22 cellular contexts compared by ENCODE assay signal in the genomic region with DNA sequence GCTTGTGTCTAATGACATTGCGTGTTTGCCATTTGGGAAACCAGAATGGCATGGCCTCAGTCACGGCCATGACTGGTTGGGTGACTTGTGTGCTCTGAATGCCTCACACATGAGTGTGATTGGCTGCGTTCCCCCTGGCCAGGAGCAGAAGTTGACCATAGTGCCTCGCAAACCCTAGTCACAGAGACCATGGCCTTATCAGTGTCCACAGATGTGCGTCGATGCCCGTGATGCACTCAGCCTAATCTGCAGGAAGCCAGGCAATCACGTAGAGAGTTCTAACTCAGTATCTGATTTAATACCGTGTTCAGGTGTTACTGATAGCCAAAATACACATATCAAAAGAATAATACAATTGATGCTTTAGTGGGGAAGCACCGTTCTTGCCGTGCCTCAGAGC.
A peak's percentile ranks its signal among the peaks of the same experiment; 100 is the strongest.
DNase-seq lines count a peak whose midpoint lies in the region; ATAC-seq, FAIRE-seq and TF ChIP-seq lines count a peak whose summit lies in the region.
"Had no signal": no experiment of that assay in that cellular context is flagged by ENCODE, and none has a peak within 500 bp of the region (broad histone marks: within the 10 kb centered on the region; RNA-seq: fewer than 3 reads in every experiment).

No MANE protein-coding gene starts in this region.

- H2AFZ ChIP-seq in K562 (ENCODE audit: low read depth, low read length): no peak overlapping the region
- no peak overlapping the region for H2AFZ ChIP-seq in neural progenitor cell (replicated peaks)
- H2AFZ ChIP-seq: PC-9 had no signal

- ATAC-seq in K562: peak; percentile 86
- no peak for ATAC-seq in gastrocnemius medialis
- ATAC-seq: HCT116, Right ventricle myocardium inferior had no signal

- no peak overlapping the region for H3K4me3 ChIP-seq in K562
- H3K4me3 ChIP-seq in neural progenitor cell: no peak overlapping the region
- no peak overlapping the region for H3K4me3 ChIP-seq in gastrocnemius medialis
- H3K4me3 ChIP-seq: PC-9, SJCRH30 had no signal

- peaks cover 45% of the 10 kb centered on the region; the same call in 2 of the 3 replicates for H3K36me3 ChIP-seq in K562 (ENCODE audit: control insufficient read depth, insufficient read depth, low read length)
- H3K36me3 ChIP-seq in neural progenitor cell: no peaks in the 10 kb centered on the region
- H3K36me3 ChIP-seq in gastrocnemius medialis: peaks cover 0 to 24% of the 10 kb centered on the region in 2 donors

- H3K27ac Mint-ChIP-seq in activated T-cell treated with anti-CD3 and anti-CD28 coated beads, Interleukin-2, amount 50 U/mL, for 24 hours: peak overlapping the region; percentile 13
- H3K27ac Mint-ChIP-seq in neural progenitor cell: peak overlapping the region; percentile 33

- H3K9me3 ChIP-seq in K562 (replicated peaks; ENCODE audit: control insufficient read depth, insufficient read depth, low read depth, low read length) (no peaks in the 10 kb centered on the region), neural progenitor cell (ENCODE audit: low read depth) (no peaks in the 10 kb centered on the region), gastrocnemius medialis (no peaks in the 10 kb centered on the region)
- H3K9me3 ChIP-seq: SJCRH30 had no signal

- intact Hi-C loops in K562 (cut with micrococcal nuclease) (no loop called here), gastrocnemius medialis (cut with DNase I; ENCODE audit: low total_unique reads) (no loop called here)

- H3K9me1 ChIP-seq in K562 (ENCODE audit: control insufficient read depth, insufficient read depth, low read length): no peaks in the 10 kb centered on the region

- H3K27me3 ChIP-seq in K562 (ENCODE audit: control insufficient read depth in 2 of 2, insufficient read depth in 2 of 2, low read length in 2 of 2) (no peaks in the 10 kb centered on the region), neural progenitor cell (no peaks in the 10 kb centered on the region), gastrocnemius medialis (no peaks in the 10 kb centered on the region)
- H3K27me3 ChIP-seq: SJCRH30 had no signal

- no peak overlapping the region for H3K4me3 Mint-ChIP-seq in activated T-cell treated with anti-CD3 and anti-CD28 coated beads, Interleukin-2, amount 50 U/mL, for 24 hours
- no peak overlapping the region for H3K4me3 Mint-ChIP-seq in neural progenitor cell

- no peak for TF ChIP-seq RAD21 in K562 (CRISPR knock-in tag; conservative IDR thresholded peaks at IDR 0.05 in 1 of 2, IDR thresholded peaks at IDR 0.05 in 1 of 2)

- peaks cover 81% of the 10 kb centered on the region for H3K36me3 Mint-ChIP-seq in activated T-cell treated with anti-CD3 and anti-CD28 coated beads, Interleukin-2, amount 50 U/mL, for 24 hours (ENCODE audit: low read depth)
- peaks cover 25% of the 10 kb centered on the region for H3K36me3 Mint-ChIP-seq in neural progenitor cell

- H3K79me2 ChIP-seq in K562 (ENCODE audit: control insufficient read depth, insufficient read depth, low read length): 0 out of 3 replicates have a peak, but pooled peaks cover 2% of the 10 kb centered on the region
- no peaks in the 10 kb centered on the region for H3K79me2 ChIP-seq in neural progenitor cell (ENCODE audit: low read depth)

- CTCF ChIA-PET in K562 (lab: Yijun Ruan, JAX; ENCODE audit: low intra/inter-chr PET ratio): no interaction called here

- peak; percentile 92 for FAIRE-seq in K562 (lab: Jason Lieb, UNC)
- peak; percentile 92 for FAIRE-seq in urothelium cell line (lab: Jason Lieb, UNC)
- FAIRE-seq: D721Med, GM19239 had no signal

- no TSS peak for BruUV-seq in K562 (replicated peaks; lab: Mats Ljungman, UMichigan)

- TF ChIP-seq POLR2A in K562 (conservative IDR thresholded peaks at IDR 0.05) (no peak), gastrocnemius medialis (IDR thresholded peaks at IDR 0.05) (no peak)

- POLR2A ChIA-PET in K562 (lab: Yijun Ruan, JAX): no interaction called here

- in situ Hi-C loops in K562 (cut with MboI): no loop called here
- in situ Hi-C loops in gastrocnemius medialis (cut with MboI; ENCODE audit: low sequenced_read_pairs in 4 of 4): no loop called here

- no peaks in the 10 kb centered on the region for H3K9me3 Mint-ChIP-seq in activated T-cell treated with anti-CD3 and anti-CD28 coated beads, Interleukin-2, amount 50 U/mL, for 24 hours
- no peaks in the 10 kb centered on the region for H3K9me3 Mint-ChIP-seq in neural progenitor cell

- no peak overlapping the region for H3K27ac ChIP-seq in K562 (ENCODE audit: extremely low read depth, low read depth, low read length)
- H3K27ac ChIP-seq in neural progenitor cell: no peak overlapping the region
- H3K27ac ChIP-seq in gastrocnemius medialis: no peak overlapping the region
- H3K27ac ChIP-seq: PC-9, SJCRH30 had no signal

- H4K20me1 ChIP-seq in K562 (replicated peaks; ENCODE audit: control insufficient read depth, insufficient read depth, low read length): 0 out of 2 replicates have a peak, but pooled peaks cover 4% of the 10 kb centered on the region
- H4K20me1 ChIP-seq in neural progenitor cell (ENCODE audit: low read depth): no peaks in the 10 kb centered on the region

- peak; percentile 81 for TF ChIP-seq EP300 in K562 (IDR thresholded peaks at IDR 0.05; ENCODE audit: low read length)

- no peaks in the 10 kb centered on the region for H3F3A ChIP-seq in neural progenitor cell (ENCODE audit: low read depth)

- 8% methylated on average over 11 of the region's 11 CpGs for WGBS in K562 (ENCODE audit: insufficient coverage, low coverage, missing lambda C conversion rate)

- TF ChIP-seq CTCF in K562 (IDR thresholded peaks at IDR 0.05 in 2 of 3, conservative IDR thresholded peaks at IDR 0.05 in 1 of 3; ENCODE audit: insufficient read depth in 2 of 3, low read depth in 1 of 3, low read length in 3 of 3) (no peak), neural progenitor cell (IDR thresholded peaks at IDR 0.05) (no peak), gastrocnemius medialis (IDR thresholded peaks at IDR 0.05 in 4 of 5, conservative IDR thresholded peaks at IDR 0.05 in 1 of 5) (no peak)

- H3K4me1 ChIP-seq in K562 (replicated peaks in 1 of 2; ENCODE audit: control insufficient read depth in 2 of 2, insufficient read depth in 2 of 2, low read length in 2 of 2) (peaks cover 17 to 30% of the 10 kb centered on the region in 2 experiments; a peak in 4 of 5 replicates), neural progenitor cell (no peaks in the 10 kb centered on the region), gastrocnemius medialis (no peaks in the 10 kb centered on the region)
- H3K4me1 ChIP-seq: SJCRH30 had no signal

- no peaks in the 10 kb centered on the region for H3K4me1 Mint-ChIP-seq in activated T-cell treated with anti-CD3 and anti-CD28 coated beads, Interleukin-2, amount 50 U/mL, for 24 hours (ENCODE audit: low read depth)
- no peaks in the 10 kb centered on the region for H3K4me1 Mint-ChIP-seq in neural progenitor cell

- H3K4me2 ChIP-seq in K562 (ENCODE audit: insufficient read depth, low read length) (no peak overlapping the region; the same call in 1 of the 2 replicates), neural progenitor cell (no peak overlapping the region)
- H3K4me2 ChIP-seq: PC-9 had no signal

- no peaks in the 10 kb centered on the region for H3K27me3 Mint-ChIP-seq in activated T-cell treated with anti-CD3 and anti-CD28 coated beads, Interleukin-2, amount 50 U/mL, for 24 hours
- peaks cover 6% of the 10 kb centered on the region for H3K27me3 Mint-ChIP-seq in neural progenitor cell (ENCODE audit: insufficient read depth, low read depth)

- H3K9ac ChIP-seq in K562 (ENCODE audit: insufficient read depth in 1 of 2, low read depth in 2 of 2, low read length in 2 of 2) (peak overlapping the region in 1 of 2 experiments; percentile 30; a peak in 1 of 4 replicates), neural progenitor cell (no peak overlapping the region)

- no peak for DNase-seq in activated T-cell treated with anti-CD3 and anti-CD28 coated beads, Interleukin-2, amount 50 U/mL, for 24 hours
- no peak for DNase-seq in activated T-cell treated with anti-CD3 and anti-CD28 coated beads, Interleukin-2, amount 50 U/mL, for 1 hour
- DNase-seq in K562 (ENCODE audit: extremely low read depth in 1 of 4, low spot score in 3 of 4) (peak; percentile 65 to 82 (median 75)), neural progenitor cell (ENCODE audit: low spot score) (no peak), urothelium cell line (ENCODE audit: low spot score) (no peak), gastrocnemius medialis (no peak), NCI-H1105 treated with DMSO at 0.1 percent for 48 hours (lab: John Stamatoyannopoulos, UW) (no peak)
- DNase-seq in stimulated activated CD4-positive, alpha-beta T cell treated with anti-CD3 and anti-CD28 coated beads, Interleukin-1b, Interleukin-23, amount 100 ng/mL, for 48 hours: no peak
- DNase-seq: 8988T, Karpas-422, NCI-H1092, NCI-H1436, NCI-H187, NCI-H2107, NCI-H524, NCI-H748 treated with DMSO at 0.1 percent for 48 hours, PC-9, SJCRH30 had no signal

TF ChIP-seq in K562, 482 proteins besides CTCF, POLR2A, EP300 and RAD21 (continues in another document):
- TF ChIP-seq POLR2G (IDR thresholded peaks at IDR 0.05; ENCODE audit: low read depth, low read length): no peak
- no peak for TF ChIP-seq RBM22 (IDR thresholded peaks at IDR 0.05; ENCODE audit: low read depth, low read length, poor library complexity, severe bottlenecking)
- TF ChIP-seq ZNF778 (CRISPR knock-in tag; IDR thresholded peaks at IDR 0.05): no peak
- TF ChIP-seq, protein P1, sequence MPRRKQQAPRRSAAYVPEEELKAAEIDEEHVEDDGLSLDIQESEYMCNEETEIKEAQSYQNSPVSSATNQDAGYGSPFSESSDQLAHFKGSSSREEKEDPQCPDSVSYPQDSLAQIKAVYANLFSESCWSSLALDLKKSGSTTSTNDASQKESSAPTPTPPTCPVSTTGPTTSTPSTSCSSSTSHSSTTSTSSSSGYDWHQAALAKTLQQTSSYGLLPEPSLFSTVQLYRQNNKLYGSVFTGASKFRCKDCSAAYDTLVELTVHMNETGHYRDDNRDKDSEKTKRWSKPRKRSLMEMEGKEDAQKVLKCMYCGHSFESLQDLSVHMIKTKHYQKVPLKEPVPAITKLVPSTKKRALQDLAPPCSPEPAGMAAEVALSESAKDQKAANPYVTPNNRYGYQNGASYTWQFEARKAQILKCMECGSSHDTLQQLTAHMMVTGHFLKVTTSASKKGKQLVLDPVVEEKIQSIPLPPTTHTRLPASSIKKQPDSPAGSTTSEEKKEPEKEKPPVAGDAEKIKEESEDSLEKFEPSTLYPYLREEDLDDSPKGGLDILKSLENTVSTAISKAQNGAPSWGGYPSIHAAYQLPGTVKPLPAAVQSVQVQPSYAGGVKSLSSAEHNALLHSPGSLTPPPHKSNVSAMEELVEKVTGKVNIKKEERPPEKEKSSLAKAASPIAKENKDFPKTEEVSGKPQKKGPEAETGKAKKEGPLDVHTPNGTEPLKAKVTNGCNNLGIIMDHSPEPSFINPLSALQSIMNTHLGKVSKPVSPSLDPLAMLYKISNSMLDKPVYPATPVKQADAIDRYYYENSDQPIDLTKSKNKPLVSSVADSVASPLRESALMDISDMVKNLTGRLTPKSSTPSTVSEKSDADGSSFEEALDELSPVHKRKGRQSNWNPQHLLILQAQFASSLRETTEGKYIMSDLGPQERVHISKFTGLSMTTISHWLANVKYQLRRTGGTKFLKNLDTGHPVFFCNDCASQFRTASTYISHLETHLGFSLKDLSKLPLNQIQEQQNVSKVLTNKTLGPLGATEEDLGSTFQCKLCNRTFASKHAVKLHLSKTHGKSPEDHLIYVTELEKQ (CRISPR knock-in tag; IDR thresholded peaks at IDR 0.05): no peak

Comparison
In these comparisons a context has a peak if more than half of its experiments do, and no peak if none do; other contexts are left out.
1. DNase-seq: peak in K562 (4 of 4); none in activated T-cell treated with anti-CD3 and anti-CD28 coated beads, Interleukin-2, amount 50 U/mL, for 24 hours (single experiment), activated T-cell treated with anti-CD3 and anti-CD28 coated beads, Interleukin-2, amount 50 U/mL, for 1 hour (single experiment), neural progenitor cell (single experiment), urothelium cell line (single experiment), stimulated activated CD4-positive, alpha-beta T cell treated with anti-CD3 and anti-CD28 coated beads, Interleukin-1b, Interleukin-23, amount 100 ng/mL, for 48 hours (single experiment), gastrocnemius medialis (0 of 2) and NCI-H1105 treated with DMSO at 0.1 percent for 48 hours (single experiment).